30 cellular contexts compared by ENCODE assay signal in genomic region chr4:184694412-184694956, GRCh38.
"Had no signal": no experiment of that assay in that cellular context is flagged by ENCODE, and none has a peak within 500 bp of the region (broad histone marks: within the 10 kb centered on the region; RNA-seq: fewer than 3 reads in every experiment).

No MANE protein-coding gene starts in this region.

- H3K4me1 ChIP-seq: colonic mucosa, left lung, lower lobe of right lung, pancreas, thyroid gland, vagina had no signal

- H3K4me3 Mint-ChIP-seq: dendritic cell treated with granulocyte-macrophage colony-stimulating factor and Interleukin-4, amounts not matched to agents 40 ng/mL and 50 ng/mL, for 4 days; endodermal cell; memory B cell; naive B cell; natural killer cell treated with Interleukin-12 subunit alpha and Interleukin-12 subunit beta and Interleukin-15 and Interleukin-18, amount 100 ng/mL, for 72 hours; neural crest cell had no signal

- H3K27me3 Mint-ChIP-seq: dendritic cell treated with granulocyte-macrophage colony-stimulating factor and Interleukin-4, amounts not matched to agents 40 ng/mL and 50 ng/mL, for 4 days; memory B cell; naive B cell; natural killer cell treated with Interleukin-12 subunit alpha and Interleukin-12 subunit beta and Interleukin-15 and Interleukin-18, amount 100 ng/mL, for 72 hours had no signal

- H3K4me3 ChIP-seq: colonic mucosa, esophagus muscularis mucosa, gastroesophageal sphincter, heart right ventricle, left lung, lower lobe of right lung, pancreas, smooth muscle cell, stomach, thyroid gland, vagina had no signal

- H3K27ac ChIP-seq: colonic mucosa, gastroesophageal sphincter, left lung, lower lobe of right lung, neutrophil, pancreas, stomach, thyroid gland, vagina had no signal

- DNase-seq: colonic mucosa; effector CD8-positive, alpha-beta T cell; endodermal cell; heart right ventricle; hippocampal formation; left cardiac atrium; left lung; lower lobe of right lung; naive B cell; pancreas; retina; stimulated activated CD4-positive, alpha-beta T cell treated with anti-CD3 and anti-CD28 coated beads, Interleukin-12 subunit alpha, Interleukin-12 subunit beta, amount 100 ng/mL, for 4 hours; stimulated activated CD4-positive, alpha-beta T cell treated with anti-CD3 and anti-CD28 coated beads, Interleukin-1b, Interleukin-23, amount 100 ng/mL, for 48 hours; stimulated activated CD4-positive, alpha-beta T cell treated with anti-CD3 and anti-CD28 coated beads, Interleukin-4, amount 100 ng/mL, for 1 hour; stimulated activated CD8-positive, alpha-beta memory T cell treated with anti-CD3 and anti-CD28 coated beads, Interleukin-4, amount 100 ng/mL, for 48 hours; stimulated activated naive CD4-positive, alpha-beta T cell; stomach; thyroid gland; trophoblast cell had no signal

- H3K9me3 ChIP-seq: colonic mucosa, esophagus muscularis mucosa, gastroesophageal sphincter, heart right ventricle, left lung, lower lobe of right lung, neutrophil, pancreas, stomach, thyroid gland, vagina had no signal

- H3K27me3 ChIP-seq: colonic mucosa, esophagus muscularis mucosa, foreskin keratinocyte, gastroesophageal sphincter, heart right ventricle, left lung, neutrophil, pancreas, stomach, thyroid gland, vagina had no signal

- H3K9me3 Mint-ChIP-seq: dendritic cell treated with granulocyte-macrophage colony-stimulating factor and Interleukin-4, amounts not matched to agents 40 ng/mL and 50 ng/mL, for 4 days; endodermal cell; memory B cell; naive B cell; natural killer cell treated with Interleukin-12 subunit alpha and Interleukin-12 subunit beta and Interleukin-15 and Interleukin-18, amount 100 ng/mL, for 72 hours had no signal

- H3K27ac Mint-ChIP-seq: dendritic cell treated with granulocyte-macrophage colony-stimulating factor and Interleukin-4, amounts not matched to agents 40 ng/mL and 50 ng/mL, for 4 days; endodermal cell; memory B cell; naive B cell had no signal

- H3K36me3 ChIP-seq: colonic mucosa, pancreas had no signal

- H3K4me1 Mint-ChIP-seq: endodermal cell, memory B cell, naive B cell, neural crest cell had no signal

- ATAC-seq: gastroesophageal sphincter; left lung; lower lobe of right lung; natural killer cell treated with Interleukin-12 subunit alpha and Interleukin-12 subunit beta and Interleukin-15 and Interleukin-18, amount 100 ng/mL, for 72 hours; pancreas; sciatic nerve had no signal
